ENCODE assay signal across 11 cellular contexts in genomic region chr19:47541507-47541906, GRCh38. TPM values are rescaled to one million over a fixed set of nuclear protein-coding genes. Genes with fewer than 3 reads are reported as not detected.
DNase-seq lines count a peak whose midpoint lies in the region; ATAC-seq and TF ChIP-seq lines count a peak whose summit lies in the region.
"Had no signal": no experiment of that assay in that cellular context is flagged by ENCODE, and none has a peak within 500 bp of the region (broad histone marks: within the 10 kb centered on the region; RNA-seq: fewer than 3 reads in every experiment).

No MANE protein-coding gene starts in this region.

- H3K27me3 Mint-ChIP-seq in activated naive CD4-positive, alpha-beta T cell treated with anti-CD3 and anti-CD28 coated beads for 36 hours (ENCODE audit: low read depth) = peaks cover 5% of the 10 kb centered on the region
- peaks cover 17% of the 10 kb centered on the region for H3K27me3 Mint-ChIP-seq in stimulated activated naive CD8-positive, alpha-beta T cell treated with anti-CD3 and anti-CD28 coated beads, Interleukin-15, amount 100 ng/mL, for 72 hours

- TF ChIP-seq CTCF in hepatocyte (IDR thresholded peaks at IDR 0.05; ENCODE audit: poor library complexity) = no peak

- 56% methylated on average over 6 of the region's 6 CpGs for whole genome bisulfite sequencing in hepatocyte (ENCODE audit: low lambda C conversion rate, missing lambda C conversion rate)

- no peaks in the 10 kb centered on the region for H3K4me1 ChIP-seq in hepatocyte (ENCODE audit: insufficient read depth)

- DNase-seq in activated naive CD4-positive, alpha-beta T cell treated with anti-CD3 and anti-CD28 coated beads for 36 hours = peak; percentile 58
- DNase-seq in activated naive CD4-positive, alpha-beta T cell treated with anti-CD3 and anti-CD28 coated beads, Interleukin-2, amount 50 U/mL, for 16 hours = no peak
- DNase-seq in T-helper 22 cell (ENCODE audit: low read depth) (peak; percentile 6), hepatocyte (ENCODE audit: low spot score) (no peak), NCI-H1092 (lab: John Stamatoyannopoulos, UW) (no peak), retina (no peak), NCI-H128 (lab: John Stamatoyannopoulos, UW; ENCODE audit: unreplicated experiment) (no peak)
- DNase-seq in stimulated activated naive CD8-positive, alpha-beta T cell treated with anti-CD3 and anti-CD28 coated beads, Interleukin-15, amount 100 ng/mL, for 72 hours = peak; percentile 42 to 61
- DNase-seq: effector CD8-positive, alpha-beta T cell; NCI-H524 treated with DMSO at 0.1 percent for 48 hours had no signal

- no peaks in the 10 kb centered on the region for H3K9me3 ChIP-seq in hepatocyte (ENCODE audit: low read depth)

- intact Hi-C loops in activated naive CD4-positive, alpha-beta T cell treated with anti-CD3 and anti-CD28 coated beads for 36 hours (cut with micrococcal nuclease) = no loop called here

- peak; percentile 95 for ATAC-seq in stimulated activated naive CD8-positive, alpha-beta T cell treated with anti-CD3 and anti-CD28 coated beads, Interleukin-15, amount 100 ng/mL, for 72 hours

- no peaks in the 10 kb centered on the region for H3K79me2 ChIP-seq in hepatocyte

- H3K27ac Mint-ChIP-seq in activated naive CD4-positive, alpha-beta T cell treated with anti-CD3 and anti-CD28 coated beads for 36 hours = peak overlapping the region; percentile 68
- H3K27ac Mint-ChIP-seq in stimulated activated naive CD8-positive, alpha-beta T cell treated with anti-CD3 and anti-CD28 coated beads, Interleukin-15, amount 100 ng/mL, for 72 hours = peak overlapping the region; percentile 93 to 94

- CTCF ChIA-PET in activated naive CD4-positive, alpha-beta T cell treated with anti-CD3 and anti-CD28 coated beads for 36 hours (lab: Charles Lee) = no interaction called here

- H3K27me3 ChIP-seq in hepatocyte = no peaks in the 10 kb centered on the region

- no peaks in the 10 kb centered on the region for H3K9me2 ChIP-seq in hepatocyte (replicated peaks; ENCODE audit: insufficient read depth)

- H3K36me3 ChIP-seq in hepatocyte (replicated peaks; ENCODE audit: insufficient read depth, low read depth) = no peaks in the 10 kb centered on the region

- no peaks in the 10 kb centered on the region for H4K20me1 ChIP-seq in hepatocyte (ENCODE audit: insufficient read depth, poor library complexity, severe bottlenecking)

- peak overlapping the region; percentile 65 for H3K27ac ChIP-seq in hepatocyte

- H3K9me3 Mint-ChIP-seq in activated naive CD4-positive, alpha-beta T cell treated with anti-CD3 and anti-CD28 coated beads for 36 hours = no peaks in the 10 kb centered on the region
- no peaks in the 10 kb centered on the region for H3K9me3 Mint-ChIP-seq in stimulated activated naive CD8-positive, alpha-beta T cell treated with anti-CD3 and anti-CD28 coated beads, Interleukin-15, amount 100 ng/mL, for 72 hours

- H3K4me2 ChIP-seq in hepatocyte = no peak overlapping the region

- no peak overlapping the region for H2AFZ ChIP-seq in hepatocyte

- H3K4me3 ChIP-seq in hepatocyte = no peak overlapping the region

- peaks cover 15% of the 10 kb centered on the region for H3K4me1 Mint-ChIP-seq in activated naive CD4-positive, alpha-beta T cell treated with anti-CD3 and anti-CD28 coated beads for 36 hours (ENCODE audit: low read depth)
- peaks cover 40% of the 10 kb centered on the region for H3K4me1 Mint-ChIP-seq in stimulated activated naive CD8-positive, alpha-beta T cell treated with anti-CD3 and anti-CD28 coated beads, Interleukin-15, amount 100 ng/mL, for 72 hours

- no peaks in the 10 kb centered on the region for H3K36me3 Mint-ChIP-seq in activated naive CD4-positive, alpha-beta T cell treated with anti-CD3 and anti-CD28 coated beads for 36 hours (ENCODE audit: low read depth)

- no peak overlapping the region for H3K4me3 Mint-ChIP-seq in activated naive CD4-positive, alpha-beta T cell treated with anti-CD3 and anti-CD28 coated beads for 36 hours
- H3K4me3 Mint-ChIP-seq in stimulated activated naive CD8-positive, alpha-beta T cell treated with anti-CD3 and anti-CD28 coated beads, Interleukin-15, amount 100 ng/mL, for 72 hours = peak overlapping the region; percentile 35 to 60

RNA-seq across cellular contexts. Expression of gene NAPA, which starts 26.6 kb away (rescaled TPM):
- total RNA-seq in activated naive CD4-positive, alpha-beta T cell treated with anti-CD3 and anti-CD28 coated beads for 36 hours = 10 to 100 TPM; 72.5 to 75.1 TPM
- total RNA-seq in hepatocyte = 89.8 and 106 TPM in 2 replicates
- 192 and 229 TPM in 2 replicates for polyA plus RNA-seq in hepatocyte

RNA-seq across cellular contexts. Expression of gene ZNF541, which starts 31.4 kb away (rescaled TPM):
- total RNA-seq in activated naive CD4-positive, alpha-beta T cell treated with anti-CD3 and anti-CD28 coated beads for 36 hours = under 1 TPM; 0.33 to 0.44 TPM
- 0.43 TPM in 1 of 2 replicates, not detected in the other for total RNA-seq in hepatocyte
- 0.05 and 0.84 TPM in 2 replicates for polyA plus RNA-seq in hepatocyte
- total RNA-seq: SK-MEL-5 had no signal

RNA-seq across cellular contexts. Expression of gene KPTN, which starts 57.5 kb away (rescaled TPM):
- 10 to 100 TPM; 14.2 to 15.5 TPM for total RNA-seq in activated naive CD4-positive, alpha-beta T cell treated with anti-CD3 and anti-CD28 coated beads for 36 hours
- total RNA-seq in hepatocyte = 8.3 and 10.1 TPM in 2 replicates
- polyA plus RNA-seq in hepatocyte = 22.6 and 25.4 TPM in 2 replicates

Comparison
In these comparisons a context has a peak if more than half of its experiments do, and no peak if none do; other contexts are left out.
1. DNase-seq: peak in activated naive CD4-positive, alpha-beta T cell treated with anti-CD3 and anti-CD28 coated beads for 36 hours (single experiment), T-helper 22 cell (single experiment) and stimulated activated naive CD8-positive, alpha-beta T cell treated with anti-CD3 and anti-CD28 coated beads, Interleukin-15, amount 100 ng/mL, for 72 hours (2 of 2); none in activated naive CD4-positive, alpha-beta T cell treated with anti-CD3 and anti-CD28 coated beads, Interleukin-2, amount 50 U/mL, for 16 hours (single experiment), hepatocyte (single experiment), NCI-H1092 (single experiment), retina (single experiment) and NCI-H128 (single experiment).